ENCODE assay signal across 1 cellular context in the genomic region with DNA sequence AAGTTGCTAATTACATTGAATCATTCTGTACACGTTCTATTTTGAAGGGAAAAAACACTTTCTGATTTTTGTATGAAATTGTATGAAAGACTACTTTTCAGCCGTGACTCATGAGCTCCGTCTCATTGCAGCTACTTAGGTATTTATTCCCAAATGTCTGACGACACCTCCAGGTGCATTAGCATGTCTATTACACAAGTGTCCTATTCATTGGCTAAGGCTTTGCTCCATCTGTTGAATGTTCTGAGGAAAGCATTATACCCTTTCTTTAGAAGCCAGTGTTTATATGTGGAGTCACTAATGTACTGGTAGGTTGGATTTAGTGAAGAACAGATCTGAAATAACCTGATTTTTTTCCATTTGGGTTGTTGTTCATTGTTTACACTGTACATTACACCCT.
A peak's percentile ranks its signal among the peaks of the same experiment; 100 is the strongest.
TF ChIP-seq lines count a peak whose summit lies in the region.

No MANE protein-coding gene starts in this region.

TF ChIP-seq in IMR-90, 13 proteins besides CTCF, POLR2A, EP300 and RAD21:
- TF ChIP-seq MAFK (IDR thresholded peaks at IDR 0.05; ENCODE audit: low read depth, low read length) (no peak), CEBPB (IDR thresholded peaks at IDR 0.05; ENCODE audit: low read depth, low read length) (peak; percentile 35; the same call in 1 of the 2 replicates)
